1 cellular context compared by ENCODE assay signal in the genomic region with DNA sequence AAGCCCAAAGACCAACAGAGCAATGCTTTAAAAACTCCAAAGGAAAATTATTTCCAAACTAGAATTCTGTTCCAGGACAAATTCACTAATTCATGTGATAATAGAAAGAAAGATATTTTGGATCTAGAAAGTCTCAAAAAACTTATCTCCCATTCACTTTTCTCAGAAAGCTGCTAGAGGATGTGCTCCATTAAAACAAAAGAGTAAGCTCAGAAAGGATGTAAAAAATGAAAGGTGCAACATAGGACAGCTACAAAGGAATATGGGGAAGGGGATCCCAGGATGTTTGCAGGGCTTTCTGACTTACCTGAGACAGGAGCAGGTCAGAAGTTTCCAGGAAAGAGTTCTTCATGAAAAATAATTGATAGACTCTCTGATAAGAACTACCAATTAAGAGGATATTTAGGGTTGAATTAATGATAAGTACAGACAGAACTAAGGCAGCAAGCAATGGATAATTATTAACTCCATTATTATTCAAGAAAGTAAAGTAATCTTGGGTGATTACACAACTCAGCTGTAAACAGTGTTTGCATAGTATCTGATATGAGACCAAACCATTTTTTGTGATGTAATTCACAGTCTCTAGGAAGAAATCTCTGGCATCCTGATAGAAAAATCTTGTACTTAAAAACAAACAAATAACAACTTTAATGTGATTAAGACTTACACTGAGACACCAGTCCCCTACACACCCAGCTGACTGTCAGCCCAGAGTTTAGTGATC.
TF ChIP-seq lines count a peak whose summit lies in the region.

No MANE protein-coding gene starts in this region.

TF ChIP-seq in HepG2, 621 proteins besides CTCF, POLR2A, EP300 and RAD21 (continued from another document):
- TF ChIP-seq, protein P1, sequence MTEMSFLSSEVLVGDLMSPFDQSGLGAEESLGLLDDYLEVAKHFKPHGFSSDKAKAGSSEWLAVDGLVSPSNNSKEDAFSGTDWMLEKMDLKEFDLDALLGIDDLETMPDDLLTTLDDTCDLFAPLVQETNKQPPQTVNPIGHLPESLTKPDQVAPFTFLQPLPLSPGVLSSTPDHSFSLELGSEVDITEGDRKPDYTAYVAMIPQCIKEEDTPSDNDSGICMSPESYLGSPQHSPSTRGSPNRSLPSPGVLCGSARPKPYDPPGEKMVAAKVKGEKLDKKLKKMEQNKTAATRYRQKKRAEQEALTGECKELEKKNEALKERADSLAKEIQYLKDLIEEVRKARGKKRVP (CRISPR knock-in tag; IDR thresholded peaks at IDR 0.05): peak in 1 of 2 experiments; percentile 86; a peak in 2 of 4 replicates
- TF ChIP-seq ELF3 (CRISPR knock-in tag; IDR thresholded peaks at IDR 0.05): 0 out of 2 replicates have a peak, but pooled peaks have one; percentile 22
